ENCODE assay signal across 8 cellular contexts in the genomic region with DNA sequence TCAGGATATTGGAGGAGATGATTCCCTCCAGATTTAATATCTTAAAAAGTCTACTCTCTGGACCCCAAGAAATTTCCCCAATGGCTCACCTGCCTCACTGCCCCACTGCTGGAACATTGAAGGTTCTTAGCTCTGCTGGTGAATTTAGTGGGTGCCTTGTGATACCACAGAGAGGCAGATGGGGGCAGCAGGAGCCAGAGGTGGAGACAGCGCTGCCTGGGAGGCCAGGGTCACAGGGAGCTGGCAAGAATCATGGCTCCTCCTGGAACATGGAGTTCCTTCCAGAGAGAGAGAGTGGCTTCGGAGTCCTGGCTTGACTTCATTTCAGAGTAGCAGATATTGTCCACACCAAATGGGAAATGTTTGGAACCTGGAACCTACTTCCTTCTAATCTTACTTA.
DNase-seq lines count a peak whose midpoint lies in the region; ATAC-seq, FAIRE-seq and TF ChIP-seq lines count a peak whose summit lies in the region.

No MANE protein-coding gene starts in this region.

- TF ChIP-seq RAD21 in HepG2 (CRISPR knock-in tag; IDR thresholded peaks at IDR 0.05): peak; percentile 32

- no peak overlapping the region for H3K4me2 ChIP-seq in HepG2 (ENCODE audit: low read depth, low read length)

- H2AFZ ChIP-seq in HepG2 (ENCODE audit: low read length): no peak overlapping the region

- TF ChIP-seq POLR2A in Peyer's patch (IDR thresholded peaks at IDR 0.05) (no peak), HepG2 (IDR thresholded peaks at IDR 0.05; ENCODE audit: insufficient read depth in 1 of 2, low read depth in 2 of 2, low read length in 2 of 2) (no peak)

- peak; percentile 54 for TF ChIP-seq CTCF in AG04450 (IDR thresholded peaks at IDR 0.05; ENCODE audit: low read depth, low read length)
- TF ChIP-seq CTCF in GM12873 (IDR thresholded peaks at IDR 0.05; ENCODE audit: insufficient read depth, low read depth, low read length, missing control alignments): peak; percentile 83
- peak in 4 of 6 experiments; percentile 11 to 48 (median 38) for TF ChIP-seq CTCF in Peyer's patch (IDR thresholded peaks at IDR 0.05)
- TF ChIP-seq CTCF in HepG2 (CRISPR knock-in tag; IDR thresholded peaks at IDR 0.05): peak; percentile 67

- DNase-seq in AG04450 (ENCODE audit: low read depth, low spot score) (no peak), Peyer's patch (peak in 1 of 3 donors; percentile 19), astrocyte of the hippocampus (ENCODE audit: low read depth, low spot score) (peak; percentile 35), HepG2 (ENCODE audit: low spot score) (peak; percentile 7), substantia nigra (lab: John Stamatoyannopoulos, UW) (peak in 33 of 49 donors; percentile 0 to 45 (median 16)), cerebellum (ENCODE audit: low spot score) (no peak)

- no TSS peak for BruUV-seq in HepG2 (replicated peaks; lab: Mats Ljungman, UMichigan)

- in situ Hi-C loops in HepG2 (cut with HindIII; ENCODE audit: extremely low pct_ligation_motif_present, low pct_unique_long_range_greater_than_20kb): no loop called here

- no peaks in the 10 kb centered on the region for H3K36me3 ChIP-seq in Peyer's patch
- H3K36me3 ChIP-seq in HepG2 (replicated peaks in 1 of 2; ENCODE audit: control insufficient read depth in 1 of 2, insufficient read depth in 2 of 2, low read length in 2 of 2): no peaks in the 10 kb centered on the region

- H4K20me1 ChIP-seq in HepG2 (ENCODE audit: insufficient read depth, low read length): no peaks in the 10 kb centered on the region

- no peaks in the 10 kb centered on the region for H3K79me2 ChIP-seq in HepG2 (ENCODE audit: insufficient read depth, low read length)

- ATAC-seq in HG02884 (IDR thresholded peaks at IDR 0.05; ENCODE audit: unreplicated experiment): peak; percentile 90
- peak; percentile 92 for ATAC-seq in HepG2

- H3K27ac ChIP-seq in AG04450 (ENCODE audit: low read depth, low read length) (no peak overlapping the region), Peyer's patch (no peak overlapping the region), HepG2 (ENCODE audit: extremely low read length, insufficient read depth, low read length) (no peak overlapping the region), substantia nigra (ENCODE audit: low read depth, low read length, poor library complexity, severe bottlenecking) (no peak overlapping the region)

- TF ChIP-seq EP300 in HepG2 (IDR thresholded peaks at IDR 0.05; ENCODE audit: low read depth in 2 of 2, low read length in 2 of 2): no peak
- TF ChIP-seq EP300 in HepG2 (CRISPR knock-in tag; IDR thresholded peaks at IDR 0.05; ENCODE audit: borderline replicate concordance): no peak

- no peak for FAIRE-seq in HepG2 (lab: Jason Lieb, UNC)

- no peak overlapping the region for H3K4me3 ChIP-seq in AG04450 (ENCODE audit: low read depth, low read length)
- no peak overlapping the region for H3K4me3 ChIP-seq in Peyer's patch
- no peak overlapping the region for H3K4me3 ChIP-seq in HepG2 (replicated peaks in 1 of 3; ENCODE audit: insufficient read depth in 1 of 3, low read depth in 2 of 3, low read length in 3 of 3)

- no peaks in the 10 kb centered on the region for H3K27me3 ChIP-seq in AG04450 (ENCODE audit: control insufficient read depth, insufficient read depth, low read length)
- H3K27me3 ChIP-seq in Peyer's patch: no peaks in the 10 kb centered on the region
- H3K27me3 ChIP-seq in HepG2 (ENCODE audit: control insufficient read depth in 1 of 2, insufficient read depth in 2 of 2, low read length in 2 of 2): no peaks in the 10 kb centered on the region

- WGBS in HepG2 (ENCODE audit: low lambda C conversion rate): 40% methylated on average over 2 of the region's 2 CpGs

- POLR2A ChIA-PET in AG04450 (lab: Yijun Ruan, JAX): interaction anchor here (0.6 kb wide), 1 partner anchor 116 kb away, joined by 6 read pairs; no protein-coding TSS in a partner anchor
- POLR2A ChIA-PET in HepG2 (lab: Yijun Ruan, JAX): no interaction called here

- H3K9ac ChIP-seq in HepG2 (ENCODE audit: insufficient read depth, low read depth, low read length): no peak overlapping the region

- H3K9me3 ChIP-seq in AG04450 (ENCODE audit: control insufficient read depth, insufficient read depth, low read length): no peaks in the 10 kb centered on the region
- no peaks in the 10 kb centered on the region for H3K9me3 ChIP-seq in Peyer's patch
- no peaks in the 10 kb centered on the region for H3K9me3 ChIP-seq in HepG2 (ENCODE audit: low read length)

- intact Hi-C loops in HepG2 (cut with micrococcal nuclease; ENCODE audit: unreplicated experiment): no loop called here

- H3K4me1 ChIP-seq in Peyer's patch (no peaks in the 10 kb centered on the region), HepG2 (ENCODE audit: insufficient read depth, low read length) (no peaks in the 10 kb centered on the region)

- CTCF ChIA-PET in AG04450 (lab: Charles Lee) (interaction anchor here (0.7 to 1.6 kb wide), 8 partner anchors 9 to 544 kb away, joined by 3 to 8 read pairs (median 3); no protein-coding TSS in a partner anchor), HepG2 (lab: Yijun Ruan, JAX; ENCODE audit: low intra/inter-chr PET ratio, low total read pairs) (no interaction called here)

TF ChIP-seq in HepG2, 621 proteins besides CTCF, POLR2A, EP300 and RAD21:
- TF ChIP-seq STAG1 (CRISPR knock-in tag; IDR thresholded peaks at IDR 0.05) (peak; percentile 68), HMG20A (CRISPR knock-in tag; IDR thresholded peaks at IDR 0.05; ENCODE audit: borderline replicate concordance) (no peak)

Comparison
In these comparisons a context has a peak if more than half of its experiments do, and no peak if none do; other contexts are left out.
1. DNase-seq: peak in astrocyte of the hippocampus (single experiment), HepG2 (single experiment) and substantia nigra (33 of 49); none in AG04450 (single experiment) and cerebellum (single experiment).
2. Peak in every context shown above with its lines, with median percentiles within 50 percentile points of each other: CTCF ChIP-seq.